In genomic region chr4:123858465-123858864, GRCh38 we compare ENCODE assay signal across 1 cellular context.
TF ChIP-seq lines count a peak whose summit lies in the region.

No MANE protein-coding gene starts in this region.

TF ChIP-seq in IMR-90, 13 proteins besides CTCF, POLR2A, EP300 and RAD21:
- no peak for TF ChIP-seq ELK1 (IDR thresholded peaks at IDR 0.05; ENCODE audit: borderline replicate concordance, low read depth, low read length)
- TF ChIP-seq CEBPB (IDR thresholded peaks at IDR 0.05; ENCODE audit: low read depth, low read length) = no peak
- no peak for TF ChIP-seq NFE2L2 (IDR thresholded peaks at IDR 0.05; ENCODE audit: low read depth, low read length)
- no peak for TF ChIP-seq RCOR1 (IDR thresholded peaks at IDR 0.05; ENCODE audit: insufficient replicate concordance, low read length)
- no peak for TF ChIP-seq MAZ (IDR thresholded peaks at IDR 0.05; ENCODE audit: borderline replicate concordance, low read depth, low read length)
- no peak for TF ChIP-seq MAFK (IDR thresholded peaks at IDR 0.05; ENCODE audit: low read depth, low read length)
- no peak for TF ChIP-seq RFX5 (IDR thresholded peaks at IDR 0.05; ENCODE audit: low read depth, low read length)
- TF ChIP-seq USF2 (IDR thresholded peaks at IDR 0.05; ENCODE audit: low read depth, low read length) = no peak
